ENCODE assay signal across 16 cellular contexts in the genomic region with DNA sequence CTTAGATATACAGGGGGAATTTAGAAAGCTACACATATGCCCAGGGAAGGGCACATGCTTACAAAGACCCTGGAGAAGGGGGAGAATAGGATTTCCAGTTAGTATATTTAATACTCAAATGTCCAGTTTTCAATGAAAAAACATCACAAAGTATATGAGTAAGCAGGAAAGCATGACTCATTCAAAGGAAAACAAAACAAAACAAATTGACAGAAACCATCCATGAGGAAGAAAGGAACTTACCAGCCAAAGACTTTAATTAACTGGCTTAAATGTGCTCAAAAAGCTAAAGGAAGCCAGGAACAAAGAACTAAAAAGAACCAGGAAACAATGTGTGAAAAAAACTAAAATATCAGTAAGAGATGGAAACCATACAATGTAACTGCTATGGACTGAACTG.
DNase-seq lines count a peak whose midpoint lies in the region; ATAC-seq and TF ChIP-seq lines count a peak whose summit lies in the region.
"Had no signal": no experiment of that assay in that cellular context is flagged by ENCODE, and none has a peak within 500 bp of the region (broad histone marks: within the 10 kb centered on the region; RNA-seq: fewer than 3 reads in every experiment).

No MANE protein-coding gene starts in this region.

- no peak overlapping the region for H3K9ac ChIP-seq in PC-3 (ENCODE audit: low read length)

- no peaks in the 10 kb centered on the region for H3K9me2 ChIP-seq in PC-3 (replicated peaks; ENCODE audit: low read length)

- no peaks in the 10 kb centered on the region for H4K20me1 ChIP-seq in PC-3 (ENCODE audit: low read length)

- no peak for TF ChIP-seq CTCF in PC-3 (conservative IDR thresholded peaks at IDR 0.05; ENCODE audit: low read depth, low read length)
- TF ChIP-seq CTCF in upper lobe of right lung (IDR thresholded peaks at IDR 0.05) = no peak

- H3K27ac ChIP-seq in PC-3 (ENCODE audit: low read length) (0 out of 2 replicates have a peak overlapping the region, but pooled peaks have one; percentile 30), upper lobe of right lung (no peak overlapping the region)
- H3K27ac ChIP-seq: left lung had no signal

- no TSS peak for BruUV-seq in PC-3 (replicated peaks; lab: Mats Ljungman, UMichigan)

- H3K27me3 ChIP-seq in PC-3 (ENCODE audit: low read length) (no peaks in the 10 kb centered on the region), upper lobe of right lung (no peaks in the 10 kb centered on the region)
- H3K27me3 ChIP-seq: left lung had no signal

- CTCF ChIA-PET in PC-3 (lab: Charles Lee) = no interaction called here

- intact Hi-C loops in PC-3 (cut with micrococcal nuclease) (no loop called here), upper lobe of right lung (cut with DNase I) (no loop called here)

- ATAC-seq in PC-3 (peak; percentile 71), upper lobe of right lung (no peak)
- ATAC-seq: left lung had no signal

- H3K79me2 ChIP-seq in PC-3 (ENCODE audit: low read length) = no peaks in the 10 kb centered on the region

- H3K4me3 ChIP-seq in PC-3 (ENCODE audit: low read length) (no peak overlapping the region), upper lobe of right lung (no peak overlapping the region)
- H3K4me3 ChIP-seq: left lung had no signal

- no peak overlapping the region for H3K4me2 ChIP-seq in PC-3 (ENCODE audit: low read length)

- POLR2A ChIA-PET in PC-3 (lab: Charles Lee; ENCODE audit: unreplicated experiment) = no interaction called here

- no peak overlapping the region for H2AFZ ChIP-seq in PC-3 (ENCODE audit: low read length)

- H3K9me3 ChIP-seq in PC-3 (ENCODE audit: low read length) = no peaks in the 10 kb centered on the region
- H3K9me3 ChIP-seq in upper lobe of right lung = no peaks in the 10 kb centered on the region

- H3K36me3 ChIP-seq in PC-3 (ENCODE audit: low read depth, low read length) (no peaks in the 10 kb centered on the region), upper lobe of right lung (no peaks in the 10 kb centered on the region)
- H3K36me3 ChIP-seq: left lung had no signal

- no peaks in the 10 kb centered on the region for H3F3A ChIP-seq in PC-3 (ENCODE audit: low read length, unreplicated experiment)

- peak; percentile 8 for DNase-seq in COLO829 (ENCODE audit: low spot score)
- peak; percentile 37 for DNase-seq in PC-3
- peak; percentile 66 for DNase-seq in dermis blood vessel endothelial cell
- DNase-seq in kidney tubule cell (ENCODE audit: low spot score) = peak; percentile 26
- no peak for DNase-seq in hypothalamus (lab: John Stamatoyannopoulos, UW)
- DNase-seq in NCI-H1417 (lab: John Stamatoyannopoulos, UW) = no peak
- no peak for DNase-seq in upper lobe of right lung
- DNase-seq in germinal center (ENCODE audit: low spot score) = no peak
- DNase-seq: activated CD4-positive, alpha-beta memory T cell treated with anti-CD3 and anti-CD28 coated beads, Interleukin-2, amount 10 ng/mL, durations not matched to agents 7 days and 5 days; left lung; NCI-H1092 treated with DMSO at 0.1 percent for 48 hours; NCI-H2081 treated with DMSO at 0.1 percent for 48 hours; NCI-H69; retina; stimulated activated CD4-positive, alpha-beta T cell treated with anti-CD3 and anti-CD28 coated beads, Interleukin-12 subunit alpha, Interleukin-12 subunit beta, amount 100 ng/mL, for 4 hours; T-helper 2 cell had no signal

- H3K4me1 ChIP-seq in PC-3 (ENCODE audit: insufficient read depth, low read length) (peaks cover 11% of the 10 kb centered on the region), upper lobe of right lung (no peaks in the 10 kb centered on the region)
- H3K4me1 ChIP-seq: left lung had no signal

Comparison
In these comparisons a context has a peak if more than half of its experiments do, and no peak if none do; other contexts are left out.
1. DNase-seq: peak in COLO829 (single experiment), PC-3 (single experiment), dermis blood vessel endothelial cell (single experiment) and kidney tubule cell (single experiment); none in hypothalamus (0 of 51), NCI-H1417 (0 of 3), upper lobe of right lung (single experiment) and germinal center (single experiment).